8 cellular contexts compared by ENCODE assay signal in the genomic region with DNA sequence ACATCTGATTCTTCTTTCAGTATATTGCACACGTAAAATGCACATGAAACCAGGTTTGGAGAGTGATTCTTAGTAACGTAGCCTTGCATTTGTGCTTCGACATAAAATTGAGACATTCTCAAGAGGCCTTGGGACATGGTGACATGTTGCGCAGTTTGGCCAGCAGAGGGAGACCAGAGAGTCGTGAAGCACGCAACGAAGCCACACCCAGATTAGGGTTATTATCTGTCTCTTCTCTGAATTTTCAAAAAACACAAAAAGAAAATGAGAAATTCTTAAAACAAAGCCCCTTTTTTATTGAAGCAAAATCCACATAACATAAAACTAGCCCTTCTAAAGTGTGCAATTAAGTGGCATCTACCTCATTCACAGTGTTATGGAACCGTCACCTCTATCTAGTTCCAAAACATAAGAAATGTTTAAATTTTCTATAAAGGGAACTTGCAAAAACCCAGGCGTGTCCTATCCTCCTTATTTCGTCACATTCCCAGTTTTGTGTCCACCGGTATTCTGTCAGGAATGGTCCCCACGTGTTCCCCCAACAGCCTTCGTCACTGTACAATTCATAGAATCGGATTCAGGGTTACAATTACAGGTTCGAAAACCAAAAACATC.
A peak's percentile ranks its signal among the peaks of the same experiment; 100 is the strongest.
DNase-seq lines count a peak whose midpoint lies in the region; ATAC-seq and TF ChIP-seq lines count a peak whose summit lies in the region.

No MANE protein-coding gene starts in this region.

- DNase-seq in HT-29 (ENCODE audit: low spot score) (peak; percentile 78), SHP77 treated with DMSO at 0.1 percent for 48 hours (lab: John Stamatoyannopoulos, UW) (peak; percentile 7), foreskin keratinocyte (peak; percentile 39 to 64), occipital lobe (lab: John Stamatoyannopoulos, UW) (peak; percentile 1), superior temporal gyrus (ENCODE audit: extremely low spot score) (peak; percentile 88)
- DNase-seq in activated gamma-delta T cell treated with anti-CD3 and anti-CD28 coated beads, Interleukin-2, amount 50 U/mL, for 16 hours (ENCODE audit: low read depth), result peak; percentile 57

- TF ChIP-seq CTCF in GM12872 (IDR thresholded peaks at IDR 0.05; ENCODE audit: insufficient read depth, low read depth, low read length) (peak; percentile 82), foreskin keratinocyte (conservative IDR thresholded peaks at IDR 0.05) (peak; percentile 91)

- ATAC-seq in foreskin keratinocyte, result peak; percentile 22
- no peak for ATAC-seq in GM21825 (IDR thresholded peaks at IDR 0.05; ENCODE audit: unreplicated experiment)

- peak overlapping the region; percentile 88 for H3K27ac ChIP-seq in foreskin keratinocyte

- H3K4me1 ChIP-seq in foreskin keratinocyte, result peaks cover 18% of the 10 kb centered on the region

- no peaks in the 10 kb centered on the region for H3K27me3 ChIP-seq in foreskin keratinocyte

Comparison
In these comparisons a context has a peak if more than half of its experiments do, and no peak if none do; other contexts are left out.
1. DNase-seq: peak in every context shown above with its lines; median percentile 88 in superior temporal gyrus; 78 in HT-29; 57 in activated gamma-delta T cell treated with anti-CD3 and anti-CD28 coated beads, Interleukin-2, amount 50 U/mL, for 16 hours; 52 in foreskin keratinocyte; 7 in SHP77 treated with DMSO at 0.1 percent for 48 hours; 1 in occipital lobe.